ENCODE assay signal across 3 cellular contexts in genomic region chr2:219469186-219469724, GRCh38.
TF ChIP-seq lines count a peak whose summit lies in the region.

No MANE protein-coding gene starts in this region.

TF ChIP-seq in IMR-90, 13 proteins besides CTCF, POLR2A, EP300 and RAD21:
- TF ChIP-seq RCOR1 (IDR thresholded peaks at IDR 0.05; ENCODE audit: insufficient replicate concordance, low read length): peak; percentile 11
- TF ChIP-seq NFE2L2 (IDR thresholded peaks at IDR 0.05; ENCODE audit: low read depth, low read length): peak; percentile 95
- TF ChIP-seq, protein P1, sequence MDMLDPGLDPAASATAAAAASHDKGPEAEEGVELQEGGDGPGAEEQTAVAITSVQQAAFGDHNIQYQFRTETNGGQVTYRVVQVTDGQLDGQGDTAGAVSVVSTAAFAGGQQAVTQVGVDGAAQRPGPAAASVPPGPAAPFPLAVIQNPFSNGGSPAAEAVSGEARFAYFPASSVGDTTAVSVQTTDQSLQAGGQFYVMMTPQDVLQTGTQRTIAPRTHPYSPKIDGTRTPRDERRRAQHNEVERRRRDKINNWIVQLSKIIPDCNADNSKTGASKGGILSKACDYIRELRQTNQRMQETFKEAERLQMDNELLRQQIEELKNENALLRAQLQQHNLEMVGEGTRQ (IDR thresholded peaks at IDR 0.05; ENCODE audit: low read depth, low read length): no peak
- peak; percentile 75 for TF ChIP-seq MAFK (IDR thresholded peaks at IDR 0.05; ENCODE audit: low read depth, low read length)
- 0 out of 2 replicates have a peak, but pooled peaks have one; percentile 36 for TF ChIP-seq BHLHE40 (IDR thresholded peaks at IDR 0.05; ENCODE audit: low read depth, low read length)
- no peak for TF ChIP-seq CEBPB (IDR thresholded peaks at IDR 0.05; ENCODE audit: low read depth, low read length)
- peak; percentile 78 for TF ChIP-seq MAZ (IDR thresholded peaks at IDR 0.05; ENCODE audit: borderline replicate concordance, low read depth, low read length)
- no peak for TF ChIP-seq MXI1 (IDR thresholded peaks at IDR 0.05; ENCODE audit: borderline replicate concordance, low read depth, low read length)
- TF ChIP-seq FOS (IDR thresholded peaks at IDR 0.05; ENCODE audit: low read depth, low read length): peak; percentile 75
- TF ChIP-seq ELK1 (IDR thresholded peaks at IDR 0.05; ENCODE audit: borderline replicate concordance, low read depth, low read length): no peak
- no peak for TF ChIP-seq RFX5 (IDR thresholded peaks at IDR 0.05; ENCODE audit: low read depth, low read length)
- TF ChIP-seq CHD1 (IDR thresholded peaks at IDR 0.05; ENCODE audit: low read depth, low read length): no peak
- TF ChIP-seq SMC3 (IDR thresholded peaks at IDR 0.05; ENCODE audit: low read depth, low read length): no peak; the same call in 1 of the 2 replicates
TF ChIP-seq in IMR-90: peak in this region for 6.

TF ChIP-seq in K562, 482 proteins besides CTCF, POLR2A, EP300 and RAD21 (continues in another document):
- TF ChIP-seq CREM (IDR thresholded peaks at IDR 0.05; ENCODE audit: low read depth) (peak; percentile 24; the same call in 1 of the 2 replicates), MTA3 (IDR thresholded peaks at IDR 0.05; ENCODE audit: borderline replicate concordance) (no peak), CHD2 (IDR thresholded peaks at IDR 0.05; ENCODE audit: low read depth, low read length) (no peak), TAF15 (IDR thresholded peaks at IDR 0.05; ENCODE audit: low read depth, low read length) (no peak), CREB3L1 (IDR thresholded peaks at IDR 0.05; ENCODE audit: borderline replicate concordance, low read depth) (no peak), MAFF (IDR thresholded peaks at IDR 0.05; ENCODE audit: low read length) (peak; percentile 15; the same call in 1 of the 2 replicates)
- TF ChIP-seq, protein P2, sequence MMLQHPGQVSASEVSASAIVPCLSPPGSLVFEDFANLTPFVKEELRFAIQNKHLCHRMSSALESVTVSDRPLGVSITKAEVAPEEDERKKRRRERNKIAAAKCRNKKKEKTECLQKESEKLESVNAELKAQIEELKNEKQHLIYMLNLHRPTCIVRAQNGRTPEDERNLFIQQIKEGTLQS (IDR thresholded peaks at IDR 0.05): peak; percentile 71
- TF ChIP-seq, protein P2 (CRISPR knock-in tag; conservative IDR thresholded peaks at IDR 0.05): no peak

TF ChIP-seq in HEK293T, 16 proteins besides CTCF, POLR2A, EP300 and RAD21:
- TF ChIP-seq TARDBP (IDR thresholded peaks at IDR 0.05): no peak
- TF ChIP-seq BHLHE40 (IDR thresholded peaks at IDR 0.05; ENCODE audit: borderline replicate concordance): no peak
- no peak for TF ChIP-seq L3MBTL2 (conservative IDR thresholded peaks at IDR 0.05)
- no peak for TF ChIP-seq ZNF384 (IDR thresholded peaks at IDR 0.05)
- TF ChIP-seq FOXA1 (IDR thresholded peaks at IDR 0.05): no peak
- no peak for TF ChIP-seq CTBP1 (IDR thresholded peaks at IDR 0.05; ENCODE audit: borderline replicate concordance)
- TF ChIP-seq, protein P3, sequence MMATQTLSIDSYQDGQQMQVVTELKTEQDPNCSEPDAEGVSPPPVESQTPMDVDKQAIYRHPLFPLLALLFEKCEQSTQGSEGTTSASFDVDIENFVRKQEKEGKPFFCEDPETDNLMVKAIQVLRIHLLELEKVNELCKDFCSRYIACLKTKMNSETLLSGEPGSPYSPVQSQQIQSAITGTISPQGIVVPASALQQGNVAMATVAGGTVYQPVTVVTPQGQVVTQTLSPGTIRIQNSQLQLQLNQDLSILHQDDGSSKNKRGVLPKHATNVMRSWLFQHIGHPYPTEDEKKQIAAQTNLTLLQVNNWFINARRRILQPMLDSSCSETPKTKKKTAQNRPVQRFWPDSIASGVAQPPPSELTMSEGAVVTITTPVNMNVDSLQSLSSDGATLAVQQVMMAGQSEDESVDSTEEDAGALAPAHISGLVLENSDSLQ (IDR thresholded peaks at IDR 0.05): no peak
- TF ChIP-seq ARNT (IDR thresholded peaks at IDR 0.05): no peak
- TF ChIP-seq NFRKB (IDR thresholded peaks at IDR 0.05): no peak
- no peak for TF ChIP-seq HDGF (IDR thresholded peaks at IDR 0.05; ENCODE audit: borderline replicate concordance)
- TF ChIP-seq SP1 (IDR thresholded peaks at IDR 0.05): no peak
- no peak for TF ChIP-seq LEF1 (IDR thresholded peaks at IDR 0.05; ENCODE audit: borderline replicate concordance)
- no peak for TF ChIP-seq FOXM1 (IDR thresholded peaks at IDR 0.05; ENCODE audit: borderline replicate concordance)
- no peak for TF ChIP-seq ELF4 (IDR thresholded peaks at IDR 0.05)
- no peak for TF ChIP-seq FOXK2 (IDR thresholded peaks at IDR 0.05)
- no peak for TF ChIP-seq SUZ12 (IDR thresholded peaks at IDR 0.05)
